25 cellular contexts compared by ENCODE assay signal in genomic region chr1:113657556-113658063, GRCh38.
"Had no signal": no experiment of that assay in that cellular context is flagged by ENCODE, and none has a peak within 500 bp of the region (broad histone marks: within the 10 kb centered on the region; RNA-seq: fewer than 3 reads in every experiment).

No MANE protein-coding gene starts in this region.

- H3K4me1 ChIP-seq: prostate gland, right lobe of liver, testis had no signal

- ATAC-seq: activated CD8-positive, alpha-beta T cell treated with anti-CD3 and anti-CD28 coated beads for 36 hours; body of pancreas; esophagus mucosa; left colon; right lobe of liver; stimulated activated effector memory CD8-positive, alpha-beta T cell treated with anti-CD3 and anti-CD28 coated beads, Interleukin-12 subunit alpha, Interleukin-12 subunit beta, amount 100 ng/mL, for 72 hours; T-cell had no signal

- DNase-seq: activated CD4-positive, alpha-beta T cell treated with anti-CD3 and anti-CD28 coated beads, Interleukin-2, amount 10 ng/mL, durations not matched to agents 24 days and 14 days; activated CD4-positive, CD25-positive, alpha-beta regulatory T cell; activated CD8-positive, alpha-beta T cell treated with anti-CD3 and anti-CD28 coated beads for 36 hours; activated naive CD4-positive, alpha-beta T cell treated with Interleukin-2 at 50 U/mL for 16 hours; activated naive CD8-positive, alpha-beta T cell treated with anti-CD3 and anti-CD28 coated beads, Interleukin-2, amount 10 ng/mL, durations not matched to agents 7 days and 5 days; activated T-cell treated with anti-CD3 and anti-CD28 coated beads, Interleukin-2, amount 50 U/mL, for 24 hours; amygdala; cerebellar nuclear complex; effector CD4-positive, alpha-beta T cell; hippocampal formation; left colon; nephron progenitor cell; occipital lobe; right lobe of liver; stimulated activated CD4-positive, alpha-beta T cell treated with anti-CD3 and anti-CD28 coated beads, Interleukin-4, amount 100 ng/mL, for 24 hours; stomach; T-cell; testis had no signal

- H3K36me3 Mint-ChIP-seq: activated naive CD8-positive, alpha-beta T cell treated with anti-CD3 and anti-CD28 coated beads, Interleukin-2, amount 10 ng/mL, durations not matched to agents 7 days and 5 days; stimulated activated effector memory CD8-positive, alpha-beta T cell treated with anti-CD3 and anti-CD28 coated beads, Interleukin-12 subunit alpha, Interleukin-12 subunit beta, amount 100 ng/mL, for 72 hours had no signal

- H3K27ac ChIP-seq: body of pancreas, prostate gland, right lobe of liver, testis had no signal

- H3K9me3 ChIP-seq: body of pancreas, prostate gland, right lobe of liver, stomach, testis had no signal

- H3K27me3 Mint-ChIP-seq: activated CD4-positive, alpha-beta T cell treated with anti-CD3 and anti-CD28 coated beads, Interleukin-2, amount 10 ng/mL, durations not matched to agents 24 days and 14 days; activated CD8-positive, alpha-beta T cell treated with anti-CD3 and anti-CD28 coated beads for 36 hours; activated naive CD8-positive, alpha-beta T cell treated with anti-CD3 and anti-CD28 coated beads, Interleukin-2, amount 10 ng/mL, durations not matched to agents 7 days and 5 days; activated T-cell treated with anti-CD3 and anti-CD28 coated beads, Interleukin-2, amount 50 U/mL, for 24 hours; T-cell; type B pancreatic cell had no signal

- H3K9me3 Mint-ChIP-seq: activated CD4-positive, alpha-beta T cell treated with anti-CD3 and anti-CD28 coated beads, Interleukin-2, amount 10 ng/mL, durations not matched to agents 24 days and 14 days; activated CD8-positive, alpha-beta T cell treated with anti-CD3 and anti-CD28 coated beads for 36 hours; activated naive CD8-positive, alpha-beta T cell treated with anti-CD3 and anti-CD28 coated beads, Interleukin-2, amount 10 ng/mL, durations not matched to agents 7 days and 5 days; activated T-cell treated with anti-CD3 and anti-CD28 coated beads, Interleukin-2, amount 50 U/mL, for 24 hours; activated T-helper 2 cell treated with anti-CD3 and anti-CD28 coated beads, Interferon-gamma antibody, Interleukin-2, Interleukin-4, amounts not matched to agents 10 μg/mL and 5 μg/mL and 100 μg/mL, durations not matched to agents 14 hours and 24 hours and 36 hours; nephron progenitor cell; stimulated activated effector memory CD8-positive, alpha-beta T cell treated with anti-CD3 and anti-CD28 coated beads, Interleukin-12 subunit alpha, Interleukin-12 subunit beta, amount 100 ng/mL, for 72 hours; T-cell; type B pancreatic cell had no signal

- H3K4me3 ChIP-seq: body of pancreas, lung, prostate gland, right lobe of liver, stomach, testis had no signal

- H3K27ac Mint-ChIP-seq: activated CD4-positive, alpha-beta T cell treated with anti-CD3 and anti-CD28 coated beads, Interleukin-2, amount 10 ng/mL, durations not matched to agents 24 days and 14 days; activated CD8-positive, alpha-beta T cell treated with anti-CD3 and anti-CD28 coated beads for 36 hours; activated naive CD8-positive, alpha-beta T cell treated with anti-CD3 and anti-CD28 coated beads, Interleukin-2, amount 10 ng/mL, durations not matched to agents 7 days and 5 days; activated T-cell treated with anti-CD3 and anti-CD28 coated beads, Interleukin-2, amount 50 U/mL, for 24 hours; activated T-helper 2 cell treated with anti-CD3 and anti-CD28 coated beads, Interferon-gamma antibody, Interleukin-2, Interleukin-4, amounts not matched to agents 10 μg/mL and 5 μg/mL and 100 μg/mL, durations not matched to agents 14 hours and 24 hours and 36 hours; stimulated activated effector memory CD8-positive, alpha-beta T cell treated with anti-CD3 and anti-CD28 coated beads, Interleukin-12 subunit alpha, Interleukin-12 subunit beta, amount 100 ng/mL, for 72 hours; T-cell had no signal

- H3K36me3 ChIP-seq: prostate gland had no signal

- H3K4me1 Mint-ChIP-seq: activated CD4-positive, alpha-beta T cell treated with anti-CD3 and anti-CD28 coated beads, Interleukin-2, amount 10 ng/mL, durations not matched to agents 24 days and 14 days; activated naive CD8-positive, alpha-beta T cell treated with anti-CD3 and anti-CD28 coated beads, Interleukin-2, amount 10 ng/mL, durations not matched to agents 7 days and 5 days; stimulated activated effector memory CD8-positive, alpha-beta T cell treated with anti-CD3 and anti-CD28 coated beads, Interleukin-12 subunit alpha, Interleukin-12 subunit beta, amount 100 ng/mL, for 72 hours; T-cell had no signal

- H3K4me3 Mint-ChIP-seq: activated CD4-positive, alpha-beta T cell treated with anti-CD3 and anti-CD28 coated beads, Interleukin-2, amount 10 ng/mL, durations not matched to agents 24 days and 14 days; activated CD8-positive, alpha-beta T cell treated with anti-CD3 and anti-CD28 coated beads for 36 hours; activated naive CD8-positive, alpha-beta T cell treated with anti-CD3 and anti-CD28 coated beads, Interleukin-2, amount 10 ng/mL, durations not matched to agents 7 days and 5 days; activated T-cell treated with anti-CD3 and anti-CD28 coated beads, Interleukin-2, amount 50 U/mL, for 24 hours; nephron progenitor cell; stimulated activated effector memory CD8-positive, alpha-beta T cell treated with anti-CD3 and anti-CD28 coated beads, Interleukin-12 subunit alpha, Interleukin-12 subunit beta, amount 100 ng/mL, for 72 hours; T-cell; type B pancreatic cell had no signal
